ENCODE assay signal across 10 cellular contexts in genomic region chr2:64854773-64855237, GRCh38.
DNase-seq lines count a peak whose midpoint lies in the region; ATAC-seq, FAIRE-seq and TF ChIP-seq lines count a peak whose summit lies in the region.
"Had no signal": no experiment of that assay in that cellular context is flagged by ENCODE, and none has a peak within 500 bp of the region (broad histone marks: within the 10 kb centered on the region; RNA-seq: fewer than 3 reads in every experiment).

No MANE protein-coding gene starts in this region.

- peak overlapping the region; percentile 91 for H2AFZ ChIP-seq in K562 (ENCODE audit: low read depth, low read length)

- peak overlapping the region; percentile 13; the same call in 1 of the 2 replicates for H3K4me2 ChIP-seq in K562 (ENCODE audit: insufficient read depth, low read length)

- DNase-seq in AG10803 (ENCODE audit: low read depth) (peak; percentile 55), K562 (ENCODE audit: extremely low read depth in 1 of 4, low spot score in 3 of 4) (peak; percentile 31 to 86 (median 60)), mucosa of descending colon (peak in 1 of 3 donors; percentile 41), NCI-H146 treated with DMSO at 0.1 percent for 48 hours (lab: John Stamatoyannopoulos, UW; ENCODE audit: unreplicated experiment) (no peak)
- no peak for DNase-seq in stimulated activated CD4-positive, alpha-beta T cell treated with anti-CD3 and anti-CD28 coated beads, Interleukin-12 subunit alpha, Interleukin-12 subunit beta, amount 100 ng/mL, for 4 hours
- no peak for DNase-seq in effector CD4-positive, alpha-beta T cell
- DNase-seq: activated T-cell treated with anti-CD3 and anti-CD28 coated beads for 4 hours, DMS79 treated with DMSO at 0.1 percent for 48 hours had no signal

- CTCF ChIA-PET in K562 (lab: Yijun Ruan, JAX; ENCODE audit: low intra/inter-chr PET ratio) = no interaction called here

- H3K27ac ChIP-seq in K562 (ENCODE audit: extremely low read depth, low read depth, low read length) = peak overlapping the region; percentile 42; the same call in 1 of the 3 replicates

- H3K4me1 ChIP-seq in K562 (replicated peaks in 1 of 2; ENCODE audit: control insufficient read depth in 2 of 2, insufficient read depth in 2 of 2, low read length in 2 of 2) (peaks cover 26 to 44% of the 10 kb centered on the region in 2 experiments), mucosa of descending colon (ENCODE audit: low read depth) (peaks cover 19% of the 10 kb centered on the region)

- H3K9me3 ChIP-seq in K562 (replicated peaks; ENCODE audit: control insufficient read depth, insufficient read depth, low read depth, low read length) (no peaks in the 10 kb centered on the region), mucosa of descending colon (no peaks in the 10 kb centered on the region)

- TF ChIP-seq POLR2A in K562 (conservative IDR thresholded peaks at IDR 0.05) = no peak

- 25% methylated on average over 1 of the region's 1 CpG for WGBS in K562 (ENCODE audit: insufficient coverage, low coverage, missing lambda C conversion rate)

- H3K4me3 ChIP-seq in AG10803 (ENCODE audit: low read length) = no peak overlapping the region
- H3K4me3 ChIP-seq in K562 = no peak overlapping the region
- H3K4me3 ChIP-seq in mucosa of descending colon = no peak overlapping the region

- intact Hi-C loops in K562 (cut with micrococcal nuclease) (loop anchor here (5.0 kb wide), 1 partner anchor 88 kb away; no protein-coding TSS in a partner anchor), mucosa of descending colon (cut with DNase I, micrococcal nuclease) (no loop called here)

- H3K36me3 ChIP-seq in K562 (ENCODE audit: control insufficient read depth, insufficient read depth, low read length) = no peaks in the 10 kb centered on the region
- no peaks in the 10 kb centered on the region for H3K36me3 ChIP-seq in mucosa of descending colon (ENCODE audit: low read depth)

- BruUV-seq in K562 (replicated peaks; lab: Mats Ljungman, UMichigan) = no TSS peak

- no peaks in the 10 kb centered on the region for H3K9me1 ChIP-seq in K562 (ENCODE audit: control insufficient read depth, insufficient read depth, low read length)

- TF ChIP-seq CTCF in AG10803 (conservative IDR thresholded peaks at IDR 0.05; ENCODE audit: low read length) (no peak), K562 (IDR thresholded peaks at IDR 0.05 in 2 of 3, conservative IDR thresholded peaks at IDR 0.05 in 1 of 3; ENCODE audit: insufficient read depth in 2 of 3, low read depth in 1 of 3, low read length in 3 of 3) (no peak), mucosa of descending colon (IDR thresholded peaks at IDR 0.05) (no peak)

- no peak for TF ChIP-seq RAD21 in Ishikawa (IDR thresholded peaks at IDR 0.05; ENCODE audit: low read depth)
- TF ChIP-seq RAD21 in K562 (CRISPR knock-in tag; conservative IDR thresholded peaks at IDR 0.05 in 1 of 2, IDR thresholded peaks at IDR 0.05 in 1 of 2) = no peak; a peak in 1 of 4 replicates

- POLR2A ChIA-PET in K562 (lab: Yijun Ruan, JAX) = interaction anchor here (0.6 kb wide), 2 partner anchors 63 to 180 kb away, joined by 3 read pairs; no protein-coding TSS in a partner anchor

- no peaks in the 10 kb centered on the region for H3K79me2 ChIP-seq in K562 (ENCODE audit: control insufficient read depth, insufficient read depth, low read length)

- H4K20me1 ChIP-seq in K562 (replicated peaks; ENCODE audit: control insufficient read depth, insufficient read depth, low read length) = no peaks in the 10 kb centered on the region

- FAIRE-seq in K562 (lab: Jason Lieb, UNC) = peak; percentile 97

- no peaks in the 10 kb centered on the region for H3K27me3 ChIP-seq in K562 (ENCODE audit: control insufficient read depth in 2 of 2, insufficient read depth in 2 of 2, low read length in 2 of 2)

- ATAC-seq in K562 (peak; percentile 70), mucosa of descending colon (peak; percentile 12), HG02610 (IDR thresholded peaks at IDR 0.05; ENCODE audit: unreplicated experiment) (no peak)

- H3K9ac ChIP-seq in K562 (ENCODE audit: insufficient read depth in 1 of 2, low read depth in 2 of 2, low read length in 2 of 2) = 0 out of 4 replicates have a peak overlapping the region, but pooled peaks of 1 of the 2 experiments have one; percentile 13

- TF ChIP-seq EP300 in Ishikawa (IDR thresholded peaks at IDR 0.05; ENCODE audit: borderline replicate concordance) = no peak
- TF ChIP-seq EP300 in K562 (IDR thresholded peaks at IDR 0.05; ENCODE audit: low read length) = peak; percentile 63

- in situ Hi-C loops in K562 (cut with MboI) = no loop called here

TF ChIP-seq in Ishikawa, 13 proteins besides CTCF, POLR2A, EP300 and RAD21:
- TF ChIP-seq TAF1 (IDR thresholded peaks at IDR 0.05; ENCODE audit: low read depth) (no peak), REST (IDR thresholded peaks at IDR 0.05; ENCODE audit: low read depth) (no peak), USF1 (IDR thresholded peaks at IDR 0.05) (peak; percentile 75), NFIC (IDR thresholded peaks at IDR 0.05) (no peak), CEBPB (IDR thresholded peaks at IDR 0.05) (no peak), CREB1 (IDR thresholded peaks at IDR 0.05; ENCODE audit: low read depth) (no peak), TEAD4 (IDR thresholded peaks at IDR 0.05) (no peak), YY1 (IDR thresholded peaks at IDR 0.05; ENCODE audit: low read depth) (no peak)

TF ChIP-seq in K562, 482 proteins besides CTCF, POLR2A, EP300 and RAD21 (continues in another document):
- TF ChIP-seq MGA (IDR thresholded peaks at IDR 0.05) = peak; percentile 82
- 0 out of 2 replicates have a peak, but pooled peaks have one; percentile 41 for TF ChIP-seq BCL6 (CRISPR knock-in tag; IDR thresholded peaks at IDR 0.05)

Comparison
In these comparisons a context has a peak if more than half of its experiments do, and no peak if none do; other contexts are left out.
1. DNase-seq: peak in AG10803 (single experiment) and K562 (4 of 4); none in NCI-H146 treated with DMSO at 0.1 percent for 48 hours (single experiment), stimulated activated CD4-positive, alpha-beta T cell treated with anti-CD3 and anti-CD28 coated beads, Interleukin-12 subunit alpha, Interleukin-12 subunit beta, amount 100 ng/mL, for 4 hours (single experiment) and effector CD4-positive, alpha-beta T cell (single experiment).